Comparison of ENCODE assay signal across 8 cellular contexts in the genomic region with DNA sequence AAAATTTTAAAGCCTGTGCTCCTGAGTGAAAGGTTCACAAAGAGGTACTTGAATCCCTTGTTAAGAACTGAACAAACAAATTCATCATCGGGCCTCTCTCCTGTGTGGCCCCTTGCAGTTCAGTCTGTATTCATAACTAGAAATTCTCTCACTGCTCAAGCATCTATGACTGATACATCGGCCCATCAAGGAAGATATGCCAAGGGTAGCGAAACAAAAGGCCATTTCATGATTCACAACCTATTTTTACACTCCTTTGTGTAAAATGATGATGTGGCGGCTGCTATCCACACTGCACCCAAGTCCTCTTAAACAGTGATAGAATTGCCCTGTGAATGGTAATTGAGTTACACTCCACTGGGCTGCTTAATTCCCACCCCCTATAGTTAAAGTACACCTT.
A peak's percentile ranks its signal among the peaks of the same experiment; 100 is the strongest.
DNase-seq lines count a peak whose midpoint lies in the region; ATAC-seq, FAIRE-seq and TF ChIP-seq lines count a peak whose summit lies in the region.

No MANE protein-coding gene starts in this region.

- no peak overlapping the region for H3K4me3 ChIP-seq in ACC112 (ENCODE audit: low read depth, low read length)
- H3K4me3 ChIP-seq in left ventricle myocardium inferior: peak overlapping the region; percentile 9
- H3K4me3 ChIP-seq in gastroesophageal sphincter: no peak overlapping the region

- no peak for ATAC-seq in gastroesophageal sphincter
- ATAC-seq in HG03159 (IDR thresholded peaks at IDR 0.05; ENCODE audit: unreplicated experiment): no peak
- ATAC-seq in GM21528 (IDR thresholded peaks at IDR 0.05; ENCODE audit: low FRiP score, unreplicated experiment): no peak

- peak overlapping the region; percentile 65 for H3K27ac ChIP-seq in ACC112 (ENCODE audit: low read depth, low read length)
- H3K27ac ChIP-seq in left ventricle myocardium inferior (replicated peaks): peak overlapping the region; percentile 71
- no peak overlapping the region for H3K27ac ChIP-seq in gastroesophageal sphincter

- H2AFZ ChIP-seq in ACC112 (ENCODE audit: low read length, unreplicated experiment): no peak overlapping the region

- TF ChIP-seq EP300 in gastroesophageal sphincter (IDR thresholded peaks at IDR 0.05): no peak

- no peaks in the 10 kb centered on the region for H3K79me2 ChIP-seq in ACC112 (ENCODE audit: control insufficient read depth, insufficient read depth, low read length, unreplicated experiment)

- peaks cover 4% of the 10 kb centered on the region; the same call in 1 of the 2 replicates for H3K36me3 Mint-ChIP-seq in HFFc6 (ENCODE audit: low read depth)

- no peak for TF ChIP-seq CTCF in HFFc6 (IDR thresholded peaks at IDR 0.05)
- TF ChIP-seq CTCF in left ventricle myocardium inferior (IDR thresholded peaks at IDR 0.05; ENCODE audit: borderline replicate concordance): no peak
- TF ChIP-seq CTCF in gastroesophageal sphincter (IDR thresholded peaks at IDR 0.05): no peak

- TF ChIP-seq POLR2A in gastroesophageal sphincter (IDR thresholded peaks at IDR 0.05): no peak

- no peaks in the 10 kb centered on the region for H3K9me3 ChIP-seq in left ventricle myocardium inferior (replicated peaks)
- no peaks in the 10 kb centered on the region for H3K9me3 ChIP-seq in gastroesophageal sphincter

- H3K27ac Mint-ChIP-seq in HFFc6: peak overlapping the region; percentile 77

- intact Hi-C loops in left ventricle myocardium inferior (cut with micrococcal nuclease): no loop called here

- no peaks in the 10 kb centered on the region for H3K9me3 Mint-ChIP-seq in HFFc6

- no peaks in the 10 kb centered on the region for H3K27me3 Mint-ChIP-seq in HFFc6 (ENCODE audit: insufficient read depth)

- peaks cover 15% of the 10 kb centered on the region for H3K4me1 ChIP-seq in ACC112 (ENCODE audit: control insufficient read depth, insufficient read depth, low read length, unreplicated experiment)
- peaks cover 51% of the 10 kb centered on the region for H3K4me1 ChIP-seq in left ventricle myocardium inferior
- H3K4me1 ChIP-seq in gastroesophageal sphincter: peaks cover 0 to 7% (median 0%) of the 10 kb centered on the region in 3 donors

- H3K4me1 Mint-ChIP-seq in HFFc6 (ENCODE audit: low read depth): peaks cover 26% of the 10 kb centered on the region

- peaks cover 3% of the 10 kb centered on the region; the same call in 1 of the 2 replicates for H3K36me3 ChIP-seq in ACC112 (ENCODE audit: insufficient read depth, low read length)
- H3K36me3 ChIP-seq in left ventricle myocardium inferior: peaks cover 2% of the 10 kb centered on the region
- peaks cover 0 to 4% of the 10 kb centered on the region in 2 donors for H3K36me3 ChIP-seq in gastroesophageal sphincter

- 46% methylated on average over 3 to 4 of the region's 4 CpGs for WGBS in gastroesophageal sphincter (ENCODE audit: low coverage in 1 of 2), 2 donors

- H3K27me3 ChIP-seq in ACC112 (ENCODE audit: insufficient read depth, low read length): no peaks in the 10 kb centered on the region
- H3K27me3 ChIP-seq in left ventricle myocardium inferior (ENCODE audit: low read depth): no peaks in the 10 kb centered on the region
- no peaks in the 10 kb centered on the region for H3K27me3 ChIP-seq in gastroesophageal sphincter

- FAIRE-seq in RCC 7860 (lab: Jason Lieb, UNC): peak; percentile 90

- peak overlapping the region; percentile 50; the same call in 1 of the 2 replicates for H3K4me3 Mint-ChIP-seq in HFFc6

- DNase-seq in HFFc6: peak; percentile 53
- DNase-seq in RCC 7860 (ENCODE audit: low spot score): peak; percentile 93
- DNase-seq in left ventricle myocardium inferior: no peak
- no peak for DNase-seq in T-helper 2 cell

Comparison
In these comparisons a context has a peak if more than half of its experiments do, and no peak if none do; other contexts are left out.
1. H3K27ac ChIP-seq: peak in ACC112 (single experiment) and left ventricle myocardium inferior (single experiment); none in gastroesophageal sphincter (0 of 4).
2. DNase-seq: peak in HFFc6 (single experiment) and RCC 7860 (single experiment); none in left ventricle myocardium inferior (single experiment) and T-helper 2 cell (0 of 5).